Comparison of ENCODE assay signal across 1 cellular context in genomic region chr7:154913645-154914579, GRCh38.
TF ChIP-seq lines count a peak whose summit lies in the region.

No MANE protein-coding gene starts in this region.

TF ChIP-seq in HepG2, 621 proteins besides CTCF, POLR2A, EP300 and RAD21 (continued from another document and continues in another):
- peak in 1 of 2 experiments; percentile 78; a peak in 2 of 4 replicates for TF ChIP-seq KLF16 (CRISPR knock-in tag; IDR thresholded peaks at IDR 0.05)
- TF ChIP-seq PATZ1 (CRISPR knock-in tag; IDR thresholded peaks at IDR 0.05) = peak; percentile 70
- TF ChIP-seq DZIP1 (CRISPR knock-in tag; IDR thresholded peaks at IDR 0.05) = no peak
- peak; percentile 65; the same call in 1 of the 2 replicates for TF ChIP-seq ZNF564 (CRISPR knock-in tag; IDR thresholded peaks at IDR 0.05)
- no peak for TF ChIP-seq ZNF576 (CRISPR knock-in tag; IDR thresholded peaks at IDR 0.05)
- TF ChIP-seq RAD51 (IDR thresholded peaks at IDR 0.05; ENCODE audit: borderline replicate concordance) = no peak
- no peak for TF ChIP-seq POLR2AphosphoS2 (IDR thresholded peaks at IDR 0.05; ENCODE audit: low read depth, low read length)
- peak; percentile 67; the same call in 1 of the 2 replicates for TF ChIP-seq ZFP41 (CRISPR knock-in tag; IDR thresholded peaks at IDR 0.05; ENCODE audit: borderline replicate concordance)
- peak; percentile 83; the same call in 1 of the 2 replicates for TF ChIP-seq ZNF224 (CRISPR knock-in tag; IDR thresholded peaks at IDR 0.05)
- TF ChIP-seq ZNF510 (CRISPR knock-in tag; IDR thresholded peaks at IDR 0.05; ENCODE audit: low read depth) = no peak
- no peak for TF ChIP-seq ZNF34 (CRISPR knock-in tag; IDR thresholded peaks at IDR 0.05; ENCODE audit: borderline replicate concordance)
- peak; percentile 72 for TF ChIP-seq ZBTB7A (CRISPR knock-in tag; IDR thresholded peaks at IDR 0.05)
- no peak for TF ChIP-seq SOX6 (IDR thresholded peaks at IDR 0.05)
- peak; percentile 86 for TF ChIP-seq SOX6 (CRISPR knock-in tag; IDR thresholded peaks at IDR 0.05)
- no peak for TF ChIP-seq MED13 (CRISPR knock-in tag; IDR thresholded peaks at IDR 0.05)
- TF ChIP-seq ATF6 (CRISPR knock-in tag; conservative IDR thresholded peaks at IDR 0.05) = 0 out of 2 replicates have a peak, but pooled peaks have one; percentile 79
- peak; percentile 82 for TF ChIP-seq SNAPC4 (CRISPR knock-in tag; IDR thresholded peaks at IDR 0.05)
- no peak for TF ChIP-seq ZMAT5 (CRISPR knock-in tag; IDR thresholded peaks at IDR 0.05; ENCODE audit: borderline replicate concordance, low read depth)
- TF ChIP-seq ZNF407 (CRISPR knock-in tag; IDR thresholded peaks at IDR 0.05; ENCODE audit: not compliant biosample characterization) = peak; percentile 55
- peak; percentile 76 for TF ChIP-seq SOX5 (CRISPR knock-in tag; IDR thresholded peaks at IDR 0.05; ENCODE audit: borderline replicate concordance)
- TF ChIP-seq ZNF547 (CRISPR knock-in tag; IDR thresholded peaks at IDR 0.05) = peak; percentile 70; the same call in 1 of the 2 replicates
- TF ChIP-seq HNF4G (IDR thresholded peaks at IDR 0.05; ENCODE audit: borderline replicate concordance, low read depth, low read length) = peak; percentile 86
- peak; percentile 74 for TF ChIP-seq HNF4G (CRISPR knock-in tag; IDR thresholded peaks at IDR 0.05; ENCODE audit: borderline replicate concordance, low read depth)
- peak; percentile 85; the same call in 1 of the 2 replicates for TF ChIP-seq ZNF878 (CRISPR knock-in tag; IDR thresholded peaks at IDR 0.05)
- TF ChIP-seq RFXANK (CRISPR knock-in tag; IDR thresholded peaks at IDR 0.05) = 0 out of 2 replicates have a peak, but pooled peaks have one; percentile 47
- TF ChIP-seq ZBTB25 (CRISPR knock-in tag; IDR thresholded peaks at IDR 0.05) = no peak
